In the genomic region with DNA sequence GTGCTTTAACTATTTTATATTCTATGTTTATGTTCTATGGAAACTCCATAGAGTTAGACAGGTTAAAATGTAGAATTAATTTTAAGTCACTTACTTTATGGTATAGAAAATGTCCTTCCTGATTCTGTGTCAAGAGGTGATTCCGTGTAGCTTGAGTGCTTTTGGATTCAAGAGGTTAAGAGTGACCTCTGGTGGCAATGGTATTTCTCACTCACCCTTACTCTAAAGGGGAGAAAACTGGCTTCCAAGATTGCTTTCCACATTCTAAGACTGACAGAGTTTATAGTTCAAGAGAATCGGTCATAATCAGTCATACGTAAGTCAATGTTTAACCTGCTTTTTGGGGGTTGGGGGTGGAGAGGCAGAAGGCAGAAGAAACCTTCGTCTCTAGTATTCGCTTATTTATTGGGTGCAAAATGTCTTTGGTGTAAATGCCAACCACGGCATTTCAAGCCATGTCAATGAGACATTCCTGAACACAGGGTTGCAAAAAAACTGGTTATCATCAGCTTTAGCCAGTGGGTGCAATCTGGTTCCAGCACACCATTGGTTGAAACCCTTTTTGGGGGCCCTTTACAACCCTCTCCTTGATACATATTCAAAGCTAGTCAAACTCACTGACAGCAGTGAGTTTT, we compare ENCODE assay signal across 8 cellular contexts.
A peak's percentile ranks its signal among the peaks of the same experiment; 100 is the strongest.
DNase-seq lines count a peak whose midpoint lies in the region; ATAC-seq and TF ChIP-seq lines count a peak whose summit lies in the region.

No MANE protein-coding gene starts in this region.

- no peaks in the 10 kb centered on the region for H3K79me2 ChIP-seq in GM23248 (ENCODE audit: insufficient read depth)
- no peaks in the 10 kb centered on the region for H3K79me2 ChIP-seq in SU-DHL-6 (ENCODE audit: insufficient read depth, low read length)

- no peaks in the 10 kb centered on the region for H3K36me3 ChIP-seq in GM23248 (ENCODE audit: low read depth)
- no peaks in the 10 kb centered on the region for H3K36me3 ChIP-seq in SU-DHL-6 (ENCODE audit: low read length)
- no peaks in the 10 kb centered on the region for H3K36me3 ChIP-seq in gastroesophageal sphincter

- H3F3A ChIP-seq in GM23248 (ENCODE audit: insufficient read depth) = no peaks in the 10 kb centered on the region
- no peaks in the 10 kb centered on the region for H3F3A ChIP-seq in SU-DHL-6 (ENCODE audit: insufficient read depth)

- H2AFZ ChIP-seq in GM23248 = peak overlapping the region; percentile 49
- no peak overlapping the region for H2AFZ ChIP-seq in SU-DHL-6 (ENCODE audit: low read depth, low read length, severe bottlenecking)

- no peaks in the 10 kb centered on the region for H4K20me1 ChIP-seq in GM23248 (ENCODE audit: insufficient read depth)
- H4K20me1 ChIP-seq in SU-DHL-6 (ENCODE audit: low read depth, low read length) = no peaks in the 10 kb centered on the region

- H3K4me2 ChIP-seq in GM23248 (ENCODE audit: unreplicated experiment) (peak overlapping the region; percentile 10), SU-DHL-6 (ENCODE audit: low read depth, low read length, poor library complexity, severe bottlenecking) (no peak overlapping the region)

- DNase-seq in G401 (ENCODE audit: low spot score) (peak; percentile 33), GM23248 (peak; percentile 82), LoVo (ENCODE audit: low spot score) (peak; percentile 66), retina (peak; percentile 51), islet precursor cell (no peak), mesenteric fat pad (ENCODE audit: low spot score) (no peak)

- H3K4me3 ChIP-seq in GM23248 = no peak overlapping the region
- no peak overlapping the region for H3K4me3 ChIP-seq in SU-DHL-6 (ENCODE audit: insufficient read depth, low read length, poor library complexity, severe bottlenecking)
- no peak overlapping the region for H3K4me3 ChIP-seq in gastroesophageal sphincter

- WGBS in GM23248 (ENCODE audit: low coverage in 1 of 2, low lambda C conversion rate in 2 of 2, missing lambda C conversion rate in 2 of 2), 2 experiments = 33 to 35% methylated on average over 6 of the region's 6 CpGs
- 36 to 43% methylated on average over 6 of the region's 6 CpGs for WGBS in gastroesophageal sphincter (ENCODE audit: low coverage in 1 of 2), 2 donors

- H3K9ac ChIP-seq in GM23248 (no peak overlapping the region), SU-DHL-6 (ENCODE audit: low read length) (no peak overlapping the region)

- H3K9me3 ChIP-seq in GM23248 (ENCODE audit: low read depth) (no peaks in the 10 kb centered on the region), SU-DHL-6 (ENCODE audit: insufficient read depth, low read length) (no peaks in the 10 kb centered on the region), gastroesophageal sphincter (no peaks in the 10 kb centered on the region)

- no peaks in the 10 kb centered on the region for H3K9me2 ChIP-seq in GM23248 (ENCODE audit: insufficient read depth)
- H3K9me2 ChIP-seq in SU-DHL-6 (replicated peaks; ENCODE audit: insufficient read depth, low read length) = no peaks in the 10 kb centered on the region

- TF ChIP-seq EP300 in gastroesophageal sphincter (IDR thresholded peaks at IDR 0.05) = no peak

- ATAC-seq in gastroesophageal sphincter = peak; percentile 57

- H3K4me1 ChIP-seq in GM23248 (ENCODE audit: insufficient read depth) = 0 out of 2 replicates have a peak, but pooled peaks cover 18% of the 10 kb centered on the region
- H3K4me1 ChIP-seq in gastroesophageal sphincter = no peaks in the 10 kb centered on the region

- TF ChIP-seq CTCF in SU-DHL-6 (IDR thresholded peaks at IDR 0.05; ENCODE audit: insufficient read depth, low read length, poor library complexity, severe bottlenecking) (peak; percentile 20), gastroesophageal sphincter (IDR thresholded peaks at IDR 0.05) (peak in 3 of 4 experiments; percentile 35 to 68 (median 50))

- in situ Hi-C loops in G401 (cut with HindIII; ENCODE audit: low sequenced_read_pairs) = no loop called here
- in situ Hi-C loops in GM23248 (cut with MboI) = loop anchor here (5.0 to 10.0 kb wide), 3 partner anchors 98 to 296 kb away; no protein-coding TSS in a partner anchor

- TF ChIP-seq POLR2A in gastroesophageal sphincter (IDR thresholded peaks at IDR 0.05) = no peak

- H3K27me3 ChIP-seq in GM23248 (replicated peaks; ENCODE audit: insufficient read depth) (no peaks in the 10 kb centered on the region), SU-DHL-6 (ENCODE audit: low read length) (no peaks in the 10 kb centered on the region), gastroesophageal sphincter (no peaks in the 10 kb centered on the region)

- H3K27ac ChIP-seq in GM23248 (no peak overlapping the region), SU-DHL-6 (ENCODE audit: low read depth, low read length) (no peak overlapping the region), gastroesophageal sphincter (no peak overlapping the region)

Comparison
In these comparisons a context has a peak if more than half of its experiments do, and no peak if none do; other contexts are left out.
1. DNase-seq: peak in G401 (single experiment), GM23248 (single experiment), LoVo (single experiment) and retina (single experiment); none in islet precursor cell (single experiment) and mesenteric fat pad (single experiment).